21 cellular contexts compared by ENCODE assay signal in genomic region chr10:6224781-6225180, GRCh38.
"Had no signal": no experiment of that assay in that cellular context is flagged by ENCODE, and none has a peak within 500 bp of the region (broad histone marks: within the 10 kb centered on the region; RNA-seq: fewer than 3 reads in every experiment).

No MANE protein-coding gene starts in this region.

- H3K4me1 ChIP-seq: body of pancreas, spleen, transverse colon, vagina had no signal

- H3K9me3 ChIP-seq: body of pancreas, spleen, transverse colon, vagina had no signal

- H3K27me3 Mint-ChIP-seq: activated CD4-positive, alpha-beta T cell treated with anti-CD3 and anti-CD28 coated beads, Interleukin-2, amount 10 ng/mL, durations not matched to agents 24 days and 14 days; activated naive CD8-positive, alpha-beta T cell treated with anti-CD3 and anti-CD28 coated beads for 36 hours; memory B cell had no signal

- H3K27ac Mint-ChIP-seq: activated naive CD8-positive, alpha-beta T cell treated with anti-CD3 and anti-CD28 coated beads for 36 hours; memory B cell had no signal

- H3K9me3 Mint-ChIP-seq: activated CD4-positive, alpha-beta T cell treated with anti-CD3 and anti-CD28 coated beads, Interleukin-2, amount 10 ng/mL, durations not matched to agents 24 days and 14 days; activated naive CD8-positive, alpha-beta T cell treated with anti-CD3 and anti-CD28 coated beads for 36 hours; activated T-cell treated with anti-CD3 and anti-CD28 coated beads, Interleukin-2, amount 50 U/mL, for 4 hours; memory B cell had no signal

- H3K4me3 Mint-ChIP-seq: activated CD4-positive, alpha-beta T cell treated with anti-CD3 and anti-CD28 coated beads, Interleukin-2, amount 10 ng/mL, durations not matched to agents 24 days and 14 days; activated CD8-positive, alpha-beta T cell treated with anti-CD3 and anti-CD28 coated beads, Interleukin-2, amount 10 ng/mL, durations not matched to agents 7 days and 5 days; activated naive CD8-positive, alpha-beta T cell treated with anti-CD3 and anti-CD28 coated beads for 36 hours; activated T-cell treated with anti-CD3 and anti-CD28 coated beads, Interleukin-2, amount 50 U/mL, for 4 hours; memory B cell had no signal

- H3K4me3 ChIP-seq: body of pancreas, spleen, transverse colon, vagina had no signal

- DNase-seq: activated CD4-positive, alpha-beta T cell treated with anti-CD3 and anti-CD28 coated beads, Interleukin-2, amount 10 ng/mL, durations not matched to agents 24 days and 14 days; activated CD4-positive, CD25-positive, alpha-beta regulatory T cell; activated CD8-positive, alpha-beta T cell treated with anti-CD3 and anti-CD28 coated beads, Interleukin-2, amount 10 ng/mL, durations not matched to agents 7 days and 5 days; activated gamma-delta T cell treated with Interleukin-2 at 50 U/mL for 16 hours; activated naive CD8-positive, alpha-beta T cell treated with anti-CD3 and anti-CD28 coated beads for 36 hours; activated T-cell treated with anti-CD3 and anti-CD28 coated beads, Interleukin-2, amount 50 U/mL, for 4 hours; amygdala; body of pancreas; central memory CD4-positive, alpha-beta T cell; cortex of kidney; erythroblast; foreskin melanocyte; head of caudate nucleus; spleen; stimulated activated CD8-positive, alpha-beta memory T cell treated with anti-CD3 and anti-CD28 coated beads, Interleukin-4, amount 100 ng/mL, for 48 hours; stimulated activated naive CD4-positive, alpha-beta T cell treated with Interleukin-2 at 50 U/mL for 16 hours; T-helper 1 cell; T-helper 9 cell; transverse colon had no signal

- H3K27ac ChIP-seq: body of pancreas, spleen, transverse colon, vagina had no signal

- H3K27me3 ChIP-seq: body of pancreas, spleen, transverse colon, vagina had no signal

- ATAC-seq: activated CD8-positive, alpha-beta T cell treated with anti-CD3 and anti-CD28 coated beads, Interleukin-2, amount 10 ng/mL, durations not matched to agents 7 days and 5 days; activated T-cell treated with anti-CD3 and anti-CD28 coated beads, Interleukin-2, amount 50 U/mL, for 4 hours; body of pancreas had no signal
